23 cellular contexts compared by ENCODE assay signal in genomic region chr4:154564311-154564710, GRCh38. TPM values are rescaled to one million over a fixed set of nuclear protein-coding genes. Genes with fewer than 3 reads are reported as not detected.
A peak's percentile ranks its signal among the peaks of the same experiment; 100 is the strongest.
DNase-seq lines count a peak whose midpoint lies in the region; ATAC-seq, FAIRE-seq and TF ChIP-seq lines count a peak whose summit lies in the region.
"Had no signal": no experiment of that assay in that cellular context is flagged by ENCODE, and none has a peak within 500 bp of the region (broad histone marks: within the 10 kb centered on the region; RNA-seq: fewer than 3 reads in every experiment).

No MANE protein-coding gene starts in this region.

- POLR2A ChIA-PET in PC-3 (lab: Charles Lee; ENCODE audit: unreplicated experiment) = no interaction called here
- POLR2A ChIA-PET in activated CD4-positive, alpha-beta T cell treated with anti-CD3 and anti-CD28 coated beads, Interleukin-2, amount 10 ng/mL, durations not matched to agents 7 days and 5 days (lab: Charles Lee) = no interaction called here

- TF ChIP-seq CTCF in PC-3 (conservative IDR thresholded peaks at IDR 0.05; ENCODE audit: low read depth, low read length) (no peak), bronchial epithelial cell (IDR thresholded peaks at IDR 0.05; ENCODE audit: insufficient read depth, low read length, severe bottlenecking) (no peak), hepatocyte (IDR thresholded peaks at IDR 0.05; ENCODE audit: poor library complexity) (no peak), smooth muscle cell (IDR thresholded peaks at IDR 0.05; ENCODE audit: borderline replicate concordance, insufficient read depth, poor library complexity, severe bottlenecking) (no peak), spleen (IDR thresholded peaks at IDR 0.05 in 8 of 11, conservative IDR thresholded peaks at IDR 0.05 in 3 of 11) (no peak)

- ATAC-seq in PC-3 (peak; percentile 14; the same call in 1 of the 2 replicates), GM18907 (IDR thresholded peaks at IDR 0.05; ENCODE audit: unreplicated experiment) (no peak)
- ATAC-seq: GM12878 had no signal

- H3K9ac ChIP-seq in PC-3 (ENCODE audit: low read length) = no peak overlapping the region; the same call in 1 of the 2 replicates
- no peak overlapping the region for H3K9ac ChIP-seq in smooth muscle cell (ENCODE audit: low read depth)
- H3K9ac ChIP-seq: GM23248 had no signal

- H3K4me2 ChIP-seq in PC-3 (ENCODE audit: low read length) = peak overlapping the region; percentile 49
- H3K4me2 ChIP-seq in hepatocyte = peak overlapping the region; percentile 67
- H3K4me2 ChIP-seq in smooth muscle cell = no peak overlapping the region

- H3K4me1 ChIP-seq in PC-3 (ENCODE audit: insufficient read depth, low read length) (peaks cover 87% of the 10 kb centered on the region), hepatocyte (ENCODE audit: insufficient read depth) (no peaks in the 10 kb centered on the region), smooth muscle cell (ENCODE audit: low read depth) (no peaks in the 10 kb centered on the region), spleen (no peaks in the 10 kb centered on the region)
- H3K4me1 ChIP-seq: BE2C, HAP-1 had no signal

- H3K27me3 Mint-ChIP-seq in activated CD4-positive, alpha-beta T cell treated with anti-CD3 and anti-CD28 coated beads, Interleukin-2, amount 10 ng/mL, durations not matched to agents 7 days and 5 days = peaks cover 11% of the 10 kb centered on the region

- no peak overlapping the region for H2AFZ ChIP-seq in PC-3 (ENCODE audit: low read length)
- no peak overlapping the region for H2AFZ ChIP-seq in hepatocyte
- no peak overlapping the region for H2AFZ ChIP-seq in smooth muscle cell (ENCODE audit: low read depth)
- H2AFZ ChIP-seq: GM23248 had no signal

- no peaks in the 10 kb centered on the region for H3K36me3 Mint-ChIP-seq in activated CD4-positive, alpha-beta T cell treated with anti-CD3 and anti-CD28 coated beads, Interleukin-2, amount 10 ng/mL, durations not matched to agents 7 days and 5 days (ENCODE audit: low read depth)
- H3K36me3 Mint-ChIP-seq: CD4-positive, CD25-positive, alpha-beta regulatory T cell; CD8-positive, alpha-beta memory T cell had no signal

- BruUV-seq in PC-3 (replicated peaks; lab: Mats Ljungman, UMichigan) = no TSS peak

- no peak overlapping the region for H3K4me3 ChIP-seq in PC-3 (ENCODE audit: low read length)
- H3K4me3 ChIP-seq in bronchial epithelial cell (ENCODE audit: low read depth, low read length) = no peak overlapping the region
- H3K4me3 ChIP-seq in hepatocyte = peak overlapping the region; percentile 32
- peak overlapping the region; percentile 38 for H3K4me3 ChIP-seq in smooth muscle cell
- H3K4me3 ChIP-seq in spleen = no peak overlapping the region
- H3K4me3 ChIP-seq: GM12878, GM23248, HAP-1 had no signal

- H3K36me3 ChIP-seq in PC-3 (ENCODE audit: low read depth, low read length) = no peaks in the 10 kb centered on the region
- H3K36me3 ChIP-seq in bronchial epithelial cell (ENCODE audit: control insufficient read depth, insufficient read depth, low read length) = no peaks in the 10 kb centered on the region
- H3K36me3 ChIP-seq in hepatocyte (replicated peaks; ENCODE audit: insufficient read depth, low read depth) = no peaks in the 10 kb centered on the region
- H3K36me3 ChIP-seq in smooth muscle cell (ENCODE audit: low read depth) = no peaks in the 10 kb centered on the region
- H3K36me3 ChIP-seq in spleen = no peaks in the 10 kb centered on the region
- H3K36me3 ChIP-seq: BE2C, HAP-1 had no signal

- H3K9me2 ChIP-seq in PC-3 (replicated peaks; ENCODE audit: low read length) (no peaks in the 10 kb centered on the region), hepatocyte (replicated peaks; ENCODE audit: insufficient read depth) (no peaks in the 10 kb centered on the region)

- 62% methylated on average over 1 of the region's 1 CpG for WGBS in hepatocyte (ENCODE audit: low lambda C conversion rate, missing lambda C conversion rate)
- WGBS in smooth muscle cell (ENCODE audit: low lambda C conversion rate) = 93% methylated on average over 1 of the region's 1 CpG
- WGBS in spleen, 5 donors = 87 to 98% (median 93%) methylated on average over 1 of the region's 1 CpG

- no peaks in the 10 kb centered on the region for H3K9me3 Mint-ChIP-seq in activated CD4-positive, alpha-beta T cell treated with anti-CD3 and anti-CD28 coated beads, Interleukin-2, amount 10 ng/mL, durations not matched to agents 7 days and 5 days
- H3K9me3 Mint-ChIP-seq: CD4-positive, CD25-positive, alpha-beta regulatory T cell; CD8-positive, alpha-beta memory T cell had no signal

- peak overlapping the region; percentile 71 for H3K27ac ChIP-seq in PC-3 (ENCODE audit: low read length)
- no peak overlapping the region for H3K27ac ChIP-seq in hepatocyte
- no peak overlapping the region for H3K27ac ChIP-seq in smooth muscle cell (ENCODE audit: low read depth)
- no peak overlapping the region for H3K27ac ChIP-seq in spleen
- H3K27ac ChIP-seq: GM23248 had no signal

- H3F3A ChIP-seq in PC-3 (ENCODE audit: low read length, unreplicated experiment) (peaks cover 3% of the 10 kb centered on the region), smooth muscle cell (ENCODE audit: low read depth) (no peaks in the 10 kb centered on the region)

- H3K4me3 Mint-ChIP-seq in activated CD4-positive, alpha-beta T cell treated with anti-CD3 and anti-CD28 coated beads, Interleukin-2, amount 10 ng/mL, durations not matched to agents 7 days and 5 days = no peak overlapping the region
- H3K4me3 Mint-ChIP-seq: CD4-positive, CD25-positive, alpha-beta regulatory T cell; CD8-positive, alpha-beta memory T cell had no signal

- H3K79me2 ChIP-seq in PC-3 (ENCODE audit: low read length) = no peaks in the 10 kb centered on the region
- H3K79me2 ChIP-seq in hepatocyte = peaks cover 18% of the 10 kb centered on the region
- H3K79me2 ChIP-seq in smooth muscle cell (ENCODE audit: low read depth) = no peaks in the 10 kb centered on the region

- H3K4me1 Mint-ChIP-seq in activated CD4-positive, alpha-beta T cell treated with anti-CD3 and anti-CD28 coated beads, Interleukin-2, amount 10 ng/mL, durations not matched to agents 7 days and 5 days = peaks cover 4% of the 10 kb centered on the region

- DNase-seq in PC-3 = peak; percentile 87
- DNase-seq in bronchial epithelial cell (ENCODE audit: low read depth) = peak; percentile 75
- no peak for DNase-seq in hepatocyte (ENCODE audit: low spot score)
- no peak for DNase-seq in smooth muscle cell (lab: John Stamatoyannopoulos, UW; ENCODE audit: unreplicated experiment)
- no peak for DNase-seq in activated CD4-positive, alpha-beta T cell treated with anti-CD3 and anti-CD28 coated beads, Interleukin-2, amount 10 ng/mL, durations not matched to agents 7 days and 5 days
- no peak for DNase-seq in spleen
- DNase-seq: ACHN; BE2C; C1 segment of cervical spinal cord; CD4-positive, CD25-positive, alpha-beta regulatory T cell; CD8-positive, alpha-beta memory T cell; COR-L47; DMS 273 treated with DMSO at 0.1 percent for 48 hours; DMS53; DND-41; EL; GM23248 had no signal

- no peak overlapping the region for H3K27ac Mint-ChIP-seq in activated CD4-positive, alpha-beta T cell treated with anti-CD3 and anti-CD28 coated beads, Interleukin-2, amount 10 ng/mL, durations not matched to agents 7 days and 5 days
- H3K27ac Mint-ChIP-seq: CD4-positive, CD25-positive, alpha-beta regulatory T cell; CD8-positive, alpha-beta memory T cell had no signal

- H3K9me3 ChIP-seq in PC-3 (ENCODE audit: low read length) = no peaks in the 10 kb centered on the region
- H3K9me3 ChIP-seq in hepatocyte (ENCODE audit: low read depth) = no peaks in the 10 kb centered on the region
- H3K9me3 ChIP-seq in smooth muscle cell (replicated peaks; ENCODE audit: low read depth) = no peaks in the 10 kb centered on the region
- no peaks in the 10 kb centered on the region for H3K9me3 ChIP-seq in spleen
- H3K9me3 ChIP-seq: BE2C, HAP-1 had no signal

- CTCF ChIA-PET in PC-3 (lab: Charles Lee) = interaction anchor here (0.6 kb wide), 1 partner anchor 55 kb away, joined by 3 read pairs; no protein-coding TSS in a partner anchor
- CTCF ChIA-PET in activated CD4-positive, alpha-beta T cell treated with anti-CD3 and anti-CD28 coated beads, Interleukin-2, amount 10 ng/mL, durations not matched to agents 7 days and 5 days (lab: Charles Lee) = no interaction called here

- H4K20me1 ChIP-seq in PC-3 (ENCODE audit: low read length) (no peaks in the 10 kb centered on the region), hepatocyte (ENCODE audit: insufficient read depth, poor library complexity, severe bottlenecking) (no peaks in the 10 kb centered on the region), smooth muscle cell (ENCODE audit: low read depth) (no peaks in the 10 kb centered on the region)

- intact Hi-C loops in PC-3 (cut with micrococcal nuclease) = no loop called here
- intact Hi-C loops in spleen (cut with DNase I; ENCODE audit: low total_unique reads) = no loop called here

- H3K27me3 ChIP-seq in PC-3 (ENCODE audit: low read length) (no peaks in the 10 kb centered on the region), bronchial epithelial cell (ENCODE audit: control insufficient read depth, insufficient read depth, low read length) (no peaks in the 10 kb centered on the region), hepatocyte (no peaks in the 10 kb centered on the region), smooth muscle cell (ENCODE audit: low read depth) (no peaks in the 10 kb centered on the region), spleen (replicated peaks in 1 of 7) (no peaks in the 10 kb centered on the region)

- no peak for FAIRE-seq in bronchial epithelial cell (lab: Jason Lieb, UNC)
- FAIRE-seq: GM12878 had no signal

- TF ChIP-seq POLR2A in spleen (IDR thresholded peaks at IDR 0.05) = no peak

RNA-seq across cellular contexts. Expression of gene FGB, which starts 1.5 kb away (rescaled TPM):
- 0.36 and 1.0 TPM in 2 replicates for total RNA-seq in PC-3 (2014; rRNA removed)
- not detected in 2 replicates for total RNA-seq in bronchial epithelial cell
- 1,901 and 1,953 TPM in 2 replicates for total RNA-seq in hepatocyte
- 1,888 and 2,096 TPM in 2 replicates for polyA plus RNA-seq in hepatocyte
- not detected in 2 replicates for total RNA-seq in smooth muscle cell
- polyA plus RNA-seq in smooth muscle cell = 1.1 and 1.3 TPM in 2 replicates
- total RNA-seq in activated CD4-positive, alpha-beta T cell treated with anti-CD3 and anti-CD28 coated beads, Interleukin-2, amount 10 ng/mL, durations not matched to agents 7 days and 5 days = not detected
- total RNA-seq in spleen = 1 to 10 TPM in 1 of 7 donors, not detected in 6; 2.3 TPM
- polyA plus RNA-seq in spleen = under 1 TPM in 1 of 3 donors, not detected in 2; 0.74 TPM
- total RNA-seq: A172; CD4-positive, CD25-positive, alpha-beta regulatory T cell; CD8-positive, alpha-beta memory T cell; G401; GM23248 had no signal
- polyA plus RNA-seq: CD4-positive, CD25-positive, alpha-beta regulatory T cell; CD8-positive, alpha-beta memory T cell; GM23248 had no signal

RNA-seq across cellular contexts. Expression of gene PLRG1, which starts 14.1 kb away (rescaled TPM):
- total RNA-seq in PC-3 (2014; rRNA removed) (41.7 and 51.7 TPM in 2 replicates), bronchial epithelial cell (99.9 and 106 TPM in 2 replicates), hepatocyte (63.9 and 67.3 TPM in 2 replicates), smooth muscle cell (88.1 and 138 TPM in 2 replicates), spleen (10 to 100 TPM; 38.6 to 66.2 (median 58.7) TPM)
- polyA plus RNA-seq in hepatocyte (54.4 and 60.0 TPM in 2 replicates), smooth muscle cell (66.2 and 66.4 TPM in 2 replicates), spleen (10 to 100 TPM; 37.8 to 44.2 (median 44.0) TPM)
- 10 to 100 TPM; 82.3 to 94.6 TPM for total RNA-seq in activated CD4-positive, alpha-beta T cell treated with anti-CD3 and anti-CD28 coated beads, Interleukin-2, amount 10 ng/mL, durations not matched to agents 7 days and 5 days

RNA-seq across cellular contexts. Expression of gene FGA, which starts 26.2 kb away (rescaled TPM):
- not detected in 2 replicates for total RNA-seq in PC-3 (2014; rRNA removed)
- not detected in 2 replicates for total RNA-seq in bronchial epithelial cell
- 1,189 and 1,239 TPM in 2 replicates for total RNA-seq in hepatocyte
- polyA plus RNA-seq in hepatocyte = 446 and 579 TPM in 2 replicates
- 0.04 TPM in 1 of 2 replicates, not detected in the other for total RNA-seq in smooth muscle cell
- 0.21 and 0.41 TPM in 2 replicates for polyA plus RNA-seq in smooth muscle cell
- not detected for total RNA-seq in activated CD4-positive, alpha-beta T cell treated with anti-CD3 and anti-CD28 coated beads, Interleukin-2, amount 10 ng/mL, durations not matched to agents 7 days and 5 days
- 1 to 10 TPM in 1 of 7 donors, not detected in 6; 2.8 TPM for total RNA-seq in spleen
- polyA plus RNA-seq in spleen = under 1 TPM in 2 of 3 donors, not detected in 1; 0.06 to 0.11 TPM
- total RNA-seq: A172; CD4-positive, CD25-positive, alpha-beta regulatory T cell; CD8-positive, alpha-beta memory T cell; G401; GM23248; H4 had no signal
- polyA plus RNA-seq: CD4-positive, CD25-positive, alpha-beta regulatory T cell; CD8-positive, alpha-beta memory T cell; GM12878; GM23248 had no signal

RNA-seq across cellular contexts. Expression of gene FGG, which starts 48.1 kb away (rescaled TPM):
- total RNA-seq in PC-3 (2014; rRNA removed) (not detected in 2 replicates), bronchial epithelial cell (0.26 and 0.38 TPM in 2 replicates), hepatocyte (1,531 and 1,684 TPM in 2 replicates), smooth muscle cell (not detected in 2 replicates), spleen (1 to 10 TPM in 1 of 7 donors, not detected in 6; 1.8 TPM)
- polyA plus RNA-seq in hepatocyte (1,125 and 1,415 TPM in 2 replicates), smooth muscle cell (0.77 and 1.1 TPM in 2 replicates), spleen (under 1 TPM; 0.06 to 0.59 (median 0.11) TPM)
- total RNA-seq in activated CD4-positive, alpha-beta T cell treated with anti-CD3 and anti-CD28 coated beads, Interleukin-2, amount 10 ng/mL, durations not matched to agents 7 days and 5 days = not detected
- total RNA-seq: A172; CD4-positive, CD25-positive, alpha-beta regulatory T cell; CD8-positive, alpha-beta memory T cell; G401; GM23248; H4 had no signal
- polyA plus RNA-seq: CD4-positive, CD25-positive, alpha-beta regulatory T cell; CD8-positive, alpha-beta memory T cell; GM12878; GM23248 had no signal

Comparison
In these comparisons a context has a peak if more than half of its experiments do, and no peak if none do; other contexts are left out.
1. DNase-seq: peak in PC-3 (single experiment) and bronchial epithelial cell (single experiment); none in hepatocyte (single experiment), smooth muscle cell (single experiment), activated CD4-positive, alpha-beta T cell treated with anti-CD3 and anti-CD28 coated beads, Interleukin-2, amount 10 ng/mL, durations not matched to agents 7 days and 5 days (single experiment) and spleen (single experiment).
2. H3K4me3 ChIP-seq: peak in hepatocyte (single experiment) and smooth muscle cell (single experiment); none in PC-3 (single experiment), bronchial epithelial cell (single experiment) and spleen (0 of 8).
3. RNA of gene FGB, which starts 1.5 kb away (total RNA-seq): 1,901 to 1,953 TPM in hepatocyte; 0.36 to 1.0 TPM in PC-3, not detected in bronchial epithelial cell, not detected in smooth muscle cell, not detected in activated CD4-positive, alpha-beta T cell treated with anti-CD3 and anti-CD28 coated beads, Interleukin-2, amount 10 ng/mL, durations not matched to agents 7 days and 5 days and 2.3 TPM in spleen; every median in the first group is over 100 times any median in the second.
4. RNA of gene FGA, which starts 26.2 kb away (total RNA-seq): 1,189 to 1,239 TPM in hepatocyte; 0.04 TPM in smooth muscle cell, not detected in PC-3, not detected in bronchial epithelial cell, not detected in activated CD4-positive, alpha-beta T cell treated with anti-CD3 and anti-CD28 coated beads, Interleukin-2, amount 10 ng/mL, durations not matched to agents 7 days and 5 days and 2.8 TPM in spleen; every median in the first group is over 100 times any median in the second.